8 cellular contexts compared by ENCODE assay signal in genomic region chrY:2934861-2935605, GRCh38. TPM values are rescaled to one million over a fixed set of nuclear protein-coding genes. Genes with fewer than 3 reads are reported as not detected.
A peak's percentile ranks its signal among the peaks of the same experiment; 100 is the strongest.
DNase-seq lines count a peak whose midpoint lies in the region; ATAC-seq lines count a peak whose summit lies in the region.

ZFY (plus strand) TSS chrY:2935381; CDS start chrY:2953937, 18,556 bp downstream.

- no peaks in the 10 kb centered on the region for H3K9me3 ChIP-seq in thymus (ENCODE audit: control insufficient read depth)

- H3K36me3 ChIP-seq in thymus (ENCODE audit: control insufficient read depth, insufficient read depth), result no peaks in the 10 kb centered on the region

- peaks cover 2% of the 10 kb centered on the region for H3K4me1 ChIP-seq in thymus (ENCODE audit: control insufficient read depth, insufficient read depth, low read length)

- H3K4me3 ChIP-seq in thymus (ENCODE audit: low read length), result peak within 1 kb of the TSS; percentile 72

- H3K4me1 Mint-ChIP-seq in activated CD8-positive, alpha-beta memory T cell treated with anti-CD3 and anti-CD28 coated beads, Interleukin-2, amount 10 ng/mL, durations not matched to agents 7 days and 5 days, result peaks cover 23% of the 10 kb centered on the region
- peaks cover 19% of the 10 kb centered on the region for H3K4me1 Mint-ChIP-seq in activated naive CD8-positive, alpha-beta T cell treated with anti-CD3 and anti-CD28 coated beads for 36 hours

- CTCF ChIA-PET in activated CD8-positive, alpha-beta memory T cell treated with anti-CD3 and anti-CD28 coated beads, Interleukin-2, amount 10 ng/mL, durations not matched to agents 7 days and 5 days (lab: Charles Lee), result no interaction called here

- H3K9me3 Mint-ChIP-seq in activated CD8-positive, alpha-beta memory T cell treated with anti-CD3 and anti-CD28 coated beads, Interleukin-2, amount 10 ng/mL, durations not matched to agents 7 days and 5 days (ENCODE audit: low read depth), result no peaks in the 10 kb centered on the region
- no peaks in the 10 kb centered on the region for H3K9me3 Mint-ChIP-seq in activated naive CD8-positive, alpha-beta T cell treated with anti-CD3 and anti-CD28 coated beads for 36 hours

- H3K27ac ChIP-seq in thymus (ENCODE audit: low read depth), result peak within 1 kb of the TSS; percentile 100

- peak; percentile 76 for DNase-seq in activated CD8-positive, alpha-beta memory T cell treated with anti-CD3 and anti-CD28 coated beads, Interleukin-2, amount 10 ng/mL, durations not matched to agents 7 days and 5 days
- no peak for DNase-seq in activated CD8-positive, alpha-beta memory T cell treated with anti-CD3 and anti-CD28 coated beads for 24 hours
- DNase-seq in NCI-H2171 treated with DMSO at 0.1 percent for 48 hours (lab: John Stamatoyannopoulos, UW) (peak; percentile 53), lung microvascular endothelial cell (ENCODE audit: low read depth in 2 of 2) (no peak), SW480 (ENCODE audit: low spot score) (no peak)
- DNase-seq in activated naive CD8-positive, alpha-beta T cell treated with anti-CD3 and anti-CD28 coated beads for 36 hours, result peak; percentile 73

- peaks cover 8% of the 10 kb centered on the region for H3K36me3 Mint-ChIP-seq in activated CD8-positive, alpha-beta memory T cell treated with anti-CD3 and anti-CD28 coated beads, Interleukin-2, amount 10 ng/mL, durations not matched to agents 7 days and 5 days
- H3K36me3 Mint-ChIP-seq in activated naive CD8-positive, alpha-beta T cell treated with anti-CD3 and anti-CD28 coated beads for 36 hours, result peaks cover 25% of the 10 kb centered on the region

- H3K4me3 Mint-ChIP-seq in activated CD8-positive, alpha-beta memory T cell treated with anti-CD3 and anti-CD28 coated beads, Interleukin-2, amount 10 ng/mL, durations not matched to agents 7 days and 5 days, result peak within 1 kb of the TSS; percentile 85
- peak within 1 kb of the TSS; percentile 93 for H3K4me3 Mint-ChIP-seq in activated naive CD8-positive, alpha-beta T cell treated with anti-CD3 and anti-CD28 coated beads for 36 hours

- no peaks in the 10 kb centered on the region for H3K27me3 ChIP-seq in thymus (ENCODE audit: control insufficient read depth, insufficient read depth)

- no peaks in the 10 kb centered on the region for H3K27me3 Mint-ChIP-seq in activated CD8-positive, alpha-beta memory T cell treated with anti-CD3 and anti-CD28 coated beads, Interleukin-2, amount 10 ng/mL, durations not matched to agents 7 days and 5 days
- H3K27me3 Mint-ChIP-seq in activated naive CD8-positive, alpha-beta T cell treated with anti-CD3 and anti-CD28 coated beads for 36 hours, result no peaks in the 10 kb centered on the region

- WGBS in thymus, result under 1% methylated on average over 78 of the region's 83 CpGs

- peak; percentile 68 for ATAC-seq in activated CD8-positive, alpha-beta memory T cell treated with anti-CD3 and anti-CD28 coated beads, Interleukin-2, amount 10 ng/mL, durations not matched to agents 7 days and 5 days
- ATAC-seq in GM18870 (IDR thresholded peaks at IDR 0.05; ENCODE audit: unreplicated experiment), result no peak

- H3K27ac Mint-ChIP-seq in activated CD8-positive, alpha-beta memory T cell treated with anti-CD3 and anti-CD28 coated beads, Interleukin-2, amount 10 ng/mL, durations not matched to agents 7 days and 5 days, result peak within 1 kb of the TSS; percentile 98
- H3K27ac Mint-ChIP-seq in activated naive CD8-positive, alpha-beta T cell treated with anti-CD3 and anti-CD28 coated beads for 36 hours, result peak within 1 kb of the TSS; percentile 98

RNA-seq across cellular contexts. Expression of gene ZFY, which starts in this region (rescaled TPM):
- 10 to 100 TPM; 14.3 to 14.6 TPM for total RNA-seq in activated CD8-positive, alpha-beta memory T cell treated with anti-CD3 and anti-CD28 coated beads, Interleukin-2, amount 10 ng/mL, durations not matched to agents 7 days and 5 days
- total RNA-seq in activated naive CD8-positive, alpha-beta T cell treated with anti-CD3 and anti-CD28 coated beads for 36 hours, result 10 to 100 TPM; 17.7 to 19.4 TPM
- total RNA-seq in lung microvascular endothelial cell, result 19.4 TPM in 1 of 2 replicates, not detected in the other
- polyA plus RNA-seq in thymus, result 9.8 TPM

Comparison
In these comparisons a context has a peak if more than half of its experiments do, and no peak if none do; other contexts are left out.
1. DNase-seq: peak in activated CD8-positive, alpha-beta memory T cell treated with anti-CD3 and anti-CD28 coated beads, Interleukin-2, amount 10 ng/mL, durations not matched to agents 7 days and 5 days (single experiment), NCI-H2171 treated with DMSO at 0.1 percent for 48 hours (single experiment) and activated naive CD8-positive, alpha-beta T cell treated with anti-CD3 and anti-CD28 coated beads for 36 hours (single experiment); none in activated CD8-positive, alpha-beta memory T cell treated with anti-CD3 and anti-CD28 coated beads for 24 hours (single experiment), lung microvascular endothelial cell (0 of 2) and SW480 (single experiment).